1 cellular context compared by ENCODE assay signal in the genomic region with DNA sequence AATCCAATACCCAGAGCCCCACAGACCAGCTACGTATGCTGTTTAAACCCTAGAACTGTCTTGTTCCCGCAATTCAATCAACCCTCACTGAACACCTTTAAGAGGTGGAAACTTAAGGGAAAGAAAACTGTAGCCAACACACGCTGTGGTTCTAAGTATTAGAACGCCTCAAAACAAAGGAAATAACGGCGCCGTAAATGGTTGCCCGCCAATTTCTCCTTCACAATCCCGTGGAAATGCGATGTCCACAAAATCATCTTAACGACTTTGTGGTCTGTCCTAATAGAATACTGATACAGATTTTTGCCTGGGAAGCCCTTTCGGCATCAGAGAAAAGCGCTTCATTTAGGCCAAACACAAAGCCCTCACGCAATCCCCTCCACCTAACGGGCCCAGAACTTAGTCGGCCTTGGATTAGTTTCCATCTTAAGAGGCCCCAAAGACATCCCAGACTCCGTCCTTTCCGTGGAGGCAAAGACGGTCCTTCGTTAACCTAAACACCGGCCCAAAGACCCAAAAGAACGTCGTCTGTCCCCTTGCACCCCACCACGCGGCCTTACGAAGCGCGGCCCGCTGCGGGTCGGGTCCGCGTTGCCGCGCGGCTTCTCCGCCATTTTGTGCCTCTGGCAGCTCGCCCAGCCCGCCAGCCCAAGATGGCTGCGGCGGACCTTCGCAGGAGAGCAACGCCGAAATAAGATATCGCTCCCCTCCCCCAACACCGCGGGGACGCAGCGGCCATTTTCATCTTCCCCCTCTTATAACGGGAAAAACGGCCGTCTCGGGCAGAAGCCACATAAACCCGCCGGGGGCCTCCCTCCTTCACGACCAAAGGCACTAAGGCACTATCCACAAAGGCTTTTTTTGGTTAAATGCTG.
TF ChIP-seq lines count a peak whose summit lies in the region.

No MANE protein-coding gene starts in this region.

TF ChIP-seq in HepG2, 621 proteins besides CTCF, POLR2A, EP300 and RAD21 (continued from another document and continues in another):
- TF ChIP-seq, protein P1, sequence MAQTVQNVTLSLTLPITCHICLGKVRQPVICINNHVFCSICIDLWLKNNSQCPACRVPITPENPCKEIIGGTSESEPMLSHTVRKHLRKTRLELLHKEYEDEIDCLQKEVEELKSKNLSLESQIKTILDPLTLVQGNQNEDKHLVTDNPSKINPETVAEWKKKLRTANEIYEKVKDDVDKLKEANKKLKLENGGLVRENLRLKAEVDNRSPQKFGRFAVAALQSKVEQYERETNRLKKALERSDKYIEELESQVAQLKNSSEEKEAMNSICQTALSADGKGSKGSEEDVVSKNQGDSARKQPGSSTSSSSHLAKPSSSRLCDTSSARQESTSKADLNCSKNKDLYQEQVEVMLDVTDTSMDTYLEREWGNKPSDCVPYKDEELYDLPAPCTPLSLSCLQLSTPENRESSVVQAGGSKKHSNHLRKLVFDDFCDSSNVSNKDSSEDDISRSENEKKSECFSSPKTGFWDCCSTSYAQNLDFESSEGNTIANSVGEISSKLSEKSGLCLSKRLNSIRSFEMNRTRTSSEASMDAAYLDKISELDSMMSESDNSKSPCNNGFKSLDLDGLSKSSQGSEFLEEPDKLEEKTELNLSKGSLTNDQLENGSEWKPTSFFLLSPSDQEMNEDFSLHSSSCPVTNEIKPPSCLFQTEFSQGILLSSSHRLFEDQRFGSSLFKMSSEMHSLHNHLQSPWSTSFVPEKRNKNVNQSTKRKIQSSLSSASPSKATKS (CRISPR knock-in tag; IDR thresholded peaks at IDR 0.05) = peak; percentile 2; the same call in 1 of the 2 replicates
- TF ChIP-seq, protein P2, sequence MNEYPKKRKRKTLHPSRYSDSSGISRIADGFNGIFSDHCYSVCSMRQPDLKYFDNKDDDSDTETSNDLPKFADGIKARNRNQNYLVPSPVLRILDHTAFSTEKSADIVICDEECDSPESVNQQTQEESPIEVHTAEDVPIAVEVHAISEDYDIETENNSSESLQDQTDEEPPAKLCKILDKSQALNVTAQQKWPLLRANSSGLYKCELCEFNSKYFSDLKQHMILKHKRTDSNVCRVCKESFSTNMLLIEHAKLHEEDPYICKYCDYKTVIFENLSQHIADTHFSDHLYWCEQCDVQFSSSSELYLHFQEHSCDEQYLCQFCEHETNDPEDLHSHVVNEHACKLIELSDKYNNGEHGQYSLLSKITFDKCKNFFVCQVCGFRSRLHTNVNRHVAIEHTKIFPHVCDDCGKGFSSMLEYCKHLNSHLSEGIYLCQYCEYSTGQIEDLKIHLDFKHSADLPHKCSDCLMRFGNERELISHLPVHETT (CRISPR knock-in tag; conservative IDR thresholded peaks at IDR 0.05) = no peak
- TF ChIP-seq CBFB (CRISPR knock-in tag; IDR thresholded peaks at IDR 0.05) (0 out of 2 replicates have a peak, but pooled peaks have one; percentile 35), EHMT2 (IDR thresholded peaks at IDR 0.05; ENCODE audit: borderline replicate concordance, low read depth, low read length) (no peak), GATAD2A (CRISPR knock-in tag; IDR thresholded peaks at IDR 0.05) (no peak), ZNF878 (CRISPR knock-in tag; IDR thresholded peaks at IDR 0.05) (0 out of 2 replicates have a peak, but pooled peaks have one; percentile 38), ATF7-NPFF (CRISPR knock-in tag; IDR thresholded peaks at IDR 0.05; ENCODE audit: low read depth) (no peak; the same call in none of the 2 replicates), ZNF335 (CRISPR knock-in tag; IDR thresholded peaks at IDR 0.05) (0 out of 2 replicates have a peak, but pooled peaks have one; percentile 14), GPN1 (CRISPR knock-in tag; IDR thresholded peaks at IDR 0.05; ENCODE audit: borderline replicate concordance) (no peak), PTBP1 (IDR thresholded peaks at IDR 0.05; ENCODE audit: low read depth, low read length, poor library complexity, severe bottlenecking) (no peak), HCFC1 (IDR thresholded peaks at IDR 0.05; ENCODE audit: low read depth, low read length) (no peak), RFX1 (IDR thresholded peaks at IDR 0.05) (no peak), ZNF816 (CRISPR knock-in tag; IDR thresholded peaks at IDR 0.05; ENCODE audit: borderline replicate concordance) (no peak; the same call in none of the 2 replicates)
- TF ChIP-seq, protein P3, sequence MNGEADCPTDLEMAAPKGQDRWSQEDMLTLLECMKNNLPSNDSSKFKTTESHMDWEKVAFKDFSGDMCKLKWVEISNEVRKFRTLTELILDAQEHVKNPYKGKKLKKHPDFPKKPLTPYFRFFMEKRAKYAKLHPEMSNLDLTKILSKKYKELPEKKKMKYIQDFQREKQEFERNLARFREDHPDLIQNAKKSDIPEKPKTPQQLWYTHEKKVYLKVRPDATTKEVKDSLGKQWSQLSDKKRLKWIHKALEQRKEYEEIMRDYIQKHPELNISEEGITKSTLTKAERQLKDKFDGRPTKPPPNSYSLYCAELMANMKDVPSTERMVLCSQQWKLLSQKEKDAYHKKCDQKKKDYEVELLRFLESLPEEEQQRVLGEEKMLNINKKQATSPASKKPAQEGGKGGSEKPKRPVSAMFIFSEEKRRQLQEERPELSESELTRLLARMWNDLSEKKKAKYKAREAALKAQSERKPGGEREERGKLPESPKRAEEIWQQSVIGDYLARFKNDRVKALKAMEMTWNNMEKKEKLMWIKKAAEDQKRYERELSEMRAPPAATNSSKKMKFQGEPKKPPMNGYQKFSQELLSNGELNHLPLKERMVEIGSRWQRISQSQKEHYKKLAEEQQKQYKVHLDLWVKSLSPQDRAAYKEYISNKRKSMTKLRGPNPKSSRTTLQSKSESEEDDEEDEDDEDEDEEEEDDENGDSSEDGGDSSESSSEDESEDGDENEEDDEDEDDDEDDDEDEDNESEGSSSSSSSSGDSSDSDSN (CRISPR knock-in tag; IDR thresholded peaks at IDR 0.05) = peak; percentile 73
- TF ChIP-seq, protein P4, sequence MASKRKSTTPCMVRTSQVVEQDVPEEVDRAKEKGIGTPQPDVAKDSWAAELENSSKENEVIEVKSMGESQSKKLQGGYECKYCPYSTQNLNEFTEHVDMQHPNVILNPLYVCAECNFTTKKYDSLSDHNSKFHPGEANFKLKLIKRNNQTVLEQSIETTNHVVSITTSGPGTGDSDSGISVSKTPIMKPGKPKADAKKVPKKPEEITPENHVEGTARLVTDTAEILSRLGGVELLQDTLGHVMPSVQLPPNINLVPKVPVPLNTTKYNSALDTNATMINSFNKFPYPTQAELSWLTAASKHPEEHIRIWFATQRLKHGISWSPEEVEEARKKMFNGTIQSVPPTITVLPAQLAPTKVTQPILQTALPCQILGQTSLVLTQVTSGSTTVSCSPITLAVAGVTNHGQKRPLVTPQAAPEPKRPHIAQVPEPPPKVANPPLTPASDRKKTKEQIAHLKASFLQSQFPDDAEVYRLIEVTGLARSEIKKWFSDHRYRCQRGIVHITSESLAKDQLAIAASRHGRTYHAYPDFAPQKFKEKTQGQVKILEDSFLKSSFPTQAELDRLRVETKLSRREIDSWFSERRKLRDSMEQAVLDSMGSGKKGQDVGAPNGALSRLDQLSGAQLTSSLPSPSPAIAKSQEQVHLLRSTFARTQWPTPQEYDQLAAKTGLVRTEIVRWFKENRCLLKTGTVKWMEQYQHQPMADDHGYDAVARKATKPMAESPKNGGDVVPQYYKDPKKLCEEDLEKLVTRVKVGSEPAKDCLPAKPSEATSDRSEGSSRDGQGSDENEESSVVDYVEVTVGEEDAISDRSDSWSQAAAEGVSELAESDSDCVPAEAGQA (IDR thresholded peaks at IDR 0.05; ENCODE audit: low read depth) = peak; percentile 94
- TF ChIP-seq, protein P4 (CRISPR knock-in tag; IDR thresholded peaks at IDR 0.05; ENCODE audit: borderline replicate concordance) = 0 out of 2 replicates have a peak, but pooled peaks have one; percentile 9
- TF ChIP-seq, protein P5, sequence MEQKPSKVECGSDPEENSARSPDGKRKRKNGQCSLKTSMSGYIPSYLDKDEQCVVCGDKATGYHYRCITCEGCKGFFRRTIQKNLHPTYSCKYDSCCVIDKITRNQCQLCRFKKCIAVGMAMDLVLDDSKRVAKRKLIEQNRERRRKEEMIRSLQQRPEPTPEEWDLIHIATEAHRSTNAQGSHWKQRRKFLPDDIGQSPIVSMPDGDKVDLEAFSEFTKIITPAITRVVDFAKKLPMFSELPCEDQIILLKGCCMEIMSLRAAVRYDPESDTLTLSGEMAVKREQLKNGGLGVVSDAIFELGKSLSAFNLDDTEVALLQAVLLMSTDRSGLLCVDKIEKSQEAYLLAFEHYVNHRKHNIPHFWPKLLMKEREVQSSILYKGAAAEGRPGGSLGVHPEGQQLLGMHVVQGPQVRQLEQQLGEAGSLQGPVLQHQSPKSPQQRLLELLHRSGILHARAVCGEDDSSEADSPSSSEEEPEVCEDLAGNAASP (CRISPR knock-in tag; IDR thresholded peaks at IDR 0.05; ENCODE audit: borderline replicate concordance) = peak; percentile 0; the same call in 1 of the 2 replicates
- TF ChIP-seq, protein P6, sequence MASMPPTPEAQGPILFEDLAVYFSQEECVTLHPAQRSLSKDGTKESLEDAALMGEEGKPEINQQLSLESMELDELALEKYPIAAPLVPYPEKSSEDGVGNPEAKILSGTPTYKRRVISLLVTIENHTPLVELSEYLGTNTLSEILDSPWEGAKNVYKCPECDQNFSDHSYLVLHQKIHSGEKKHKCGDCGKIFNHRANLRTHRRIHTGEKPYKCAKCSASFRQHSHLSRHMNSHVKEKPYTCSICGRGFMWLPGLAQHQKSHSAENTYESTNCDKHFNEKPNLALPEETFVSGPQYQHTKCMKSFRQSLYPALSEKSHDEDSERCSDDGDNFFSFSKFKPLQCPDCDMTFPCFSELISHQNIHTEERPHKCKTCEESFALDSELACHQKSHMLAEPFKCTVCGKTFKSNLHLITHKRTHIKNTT (CRISPR knock-in tag; IDR thresholded peaks at IDR 0.05) = no peak
- TF ChIP-seq, protein P7, sequence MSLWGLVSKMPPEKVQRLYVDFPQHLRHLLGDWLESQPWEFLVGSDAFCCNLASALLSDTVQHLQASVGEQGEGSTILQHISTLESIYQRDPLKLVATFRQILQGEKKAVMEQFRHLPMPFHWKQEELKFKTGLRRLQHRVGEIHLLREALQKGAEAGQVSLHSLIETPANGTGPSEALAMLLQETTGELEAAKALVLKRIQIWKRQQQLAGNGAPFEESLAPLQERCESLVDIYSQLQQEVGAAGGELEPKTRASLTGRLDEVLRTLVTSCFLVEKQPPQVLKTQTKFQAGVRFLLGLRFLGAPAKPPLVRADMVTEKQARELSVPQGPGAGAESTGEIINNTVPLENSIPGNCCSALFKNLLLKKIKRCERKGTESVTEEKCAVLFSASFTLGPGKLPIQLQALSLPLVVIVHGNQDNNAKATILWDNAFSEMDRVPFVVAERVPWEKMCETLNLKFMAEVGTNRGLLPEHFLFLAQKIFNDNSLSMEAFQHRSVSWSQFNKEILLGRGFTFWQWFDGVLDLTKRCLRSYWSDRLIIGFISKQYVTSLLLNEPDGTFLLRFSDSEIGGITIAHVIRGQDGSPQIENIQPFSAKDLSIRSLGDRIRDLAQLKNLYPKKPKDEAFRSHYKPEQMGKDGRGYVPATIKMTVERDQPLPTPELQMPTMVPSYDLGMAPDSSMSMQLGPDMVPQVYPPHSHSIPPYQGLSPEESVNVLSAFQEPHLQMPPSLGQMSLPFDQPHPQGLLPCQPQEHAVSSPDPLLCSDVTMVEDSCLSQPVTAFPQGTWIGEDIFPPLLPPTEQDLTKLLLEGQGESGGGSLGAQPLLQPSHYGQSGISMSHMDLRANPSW (CRISPR knock-in tag; IDR thresholded peaks at IDR 0.05; ENCODE audit: borderline replicate concordance) = no peak
